In the genomic region with DNA sequence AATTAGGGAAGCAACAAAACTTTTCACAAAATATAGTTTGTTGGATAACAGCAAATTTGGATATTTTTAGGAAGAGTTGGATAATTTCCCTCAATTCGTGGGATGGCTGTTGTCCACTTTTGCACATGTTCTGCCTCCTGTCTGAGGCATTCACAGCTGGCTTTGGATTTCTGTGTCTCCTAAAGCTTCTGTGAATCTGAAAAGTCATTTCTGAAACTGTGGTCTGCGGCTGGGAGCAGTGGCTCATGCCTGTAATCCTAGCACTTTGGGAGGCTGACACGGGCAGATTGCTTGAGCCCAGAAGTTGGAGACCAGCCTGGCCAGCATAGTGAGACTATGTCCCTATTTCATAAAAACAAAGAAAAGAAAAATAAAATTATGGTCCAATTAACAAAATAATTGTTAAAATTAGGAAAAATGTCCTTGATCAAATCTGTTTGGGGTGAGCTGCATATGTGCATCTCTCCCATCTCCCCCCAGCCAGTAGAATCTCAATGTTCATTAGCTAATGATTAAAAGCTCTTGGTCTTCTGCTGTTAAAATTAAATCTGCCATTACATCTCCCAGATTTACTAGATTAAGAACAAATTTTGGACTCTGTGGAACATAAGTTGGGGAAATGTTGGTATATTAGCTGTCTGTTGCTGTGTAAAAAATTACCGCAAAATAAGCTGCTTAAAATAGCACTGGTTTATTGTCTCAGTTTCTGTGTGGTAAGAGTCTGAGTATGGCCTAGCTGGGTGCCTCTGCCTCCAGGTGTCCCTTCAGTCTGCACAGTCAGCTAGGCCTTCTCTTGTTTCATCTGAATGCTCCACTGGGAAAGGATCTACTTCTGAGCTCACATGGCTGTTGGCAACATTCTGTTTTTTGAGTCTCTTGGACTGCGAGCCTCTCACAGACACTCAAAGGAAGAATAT, we compare ENCODE assay signal across 1 cellular context.
TF ChIP-seq lines count a peak whose summit lies in the region.

No MANE protein-coding gene starts in this region.

TF ChIP-seq in HepG2, 621 proteins besides CTCF, POLR2A, EP300 and RAD21 (continued from another document):
- TF ChIP-seq SATB2 (CRISPR knock-in tag; IDR thresholded peaks at IDR 0.05), result no peak
